ENCODE assay signal across 33 cellular contexts in genomic region chr20:54084727-54085368, GRCh38. TPM values are rescaled to one million over a fixed set of nuclear protein-coding genes. Genes with fewer than 3 reads are reported as not detected.
DNase-seq lines count a peak whose midpoint lies in the region; ATAC-seq, FAIRE-seq and TF ChIP-seq lines count a peak whose summit lies in the region.
"Had no signal": no experiment of that assay in that cellular context is flagged by ENCODE, and none has a peak within 500 bp of the region (broad histone marks: within the 10 kb centered on the region; RNA-seq: fewer than 3 reads in every experiment).

No MANE protein-coding gene starts in this region.

- H3K27me3 ChIP-seq in GM23248 (replicated peaks; ENCODE audit: insufficient read depth) (no peaks in the 10 kb centered on the region), HepG2 (ENCODE audit: control insufficient read depth in 1 of 2, insufficient read depth in 2 of 2, low read length in 2 of 2) (peaks cover 0 to 6% of the 10 kb centered on the region in 2 experiments; a peak in 2 of 5 replicates)
- H3K27me3 ChIP-seq: BLaER1 treated with 17β-estradiol and CSF1 and Interleukin-3, amounts not matched to agents 10 nM and 100 nM; upper lobe of right lung had no signal

- peak in 1 of 2 experiments; percentile 86 for DNase-seq in A549 (ENCODE audit: low read depth in 1 of 2, low spot score in 1 of 2)
- peak; percentile 80 for DNase-seq in GM23248
- DNase-seq in T1000 (lab: John Stamatoyannopoulos, UW): peak; percentile 41
- DNase-seq in HepG2 (ENCODE audit: low spot score): peak; percentile 75
- DNase-seq in kidney tubule cell (ENCODE audit: low spot score): no peak
- no peak for DNase-seq in GM10266 (ENCODE audit: extremely low spot score)
- no peak for DNase-seq in DMS153 treated with DMSO at 0.1 percent for 48 hours (lab: John Stamatoyannopoulos, UW; ENCODE audit: unreplicated experiment)
- no peak for DNase-seq in activated CD8-positive, alpha-beta memory T cell treated with anti-CD3 and anti-CD28 coated beads for 24 hours
- DNase-seq: ACHN; activated CD4-positive, alpha-beta memory T cell treated with anti-CD3 and anti-CD28 coated beads for 36 hours; activated CD4-positive, CD25-positive, alpha-beta regulatory T cell treated with anti-CD3 and anti-CD28 coated beads, Interleukin-2, amount 50 U/mL, for 72 hours; activated CD8-positive, alpha-beta memory T cell treated with anti-CD3 and anti-CD28 coated beads, Interleukin-2, amount 50 U/mL, for 48 hours; anterior cingulate cortex; Caco-2; caudate nucleus; dermis blood vessel endothelial cell; DND-41; IMR-90; left ventricle myocardium inferior; naive thymus-derived CD4-positive, alpha-beta T cell; NCI-H1105 treated with DMSO at 0.1 percent for 48 hours; NCI-H1930; NCI-H526; SJCRH30; substantia nigra; T-helper 1 cell; upper lobe of right lung had no signal

- POLR2A ChIA-PET in A549 (lab: Yijun Ruan, JAX): no interaction called here
- POLR2A ChIA-PET in HepG2 (lab: Yijun Ruan, JAX): interaction anchor here (3.2 kb wide), 1 partner anchor 17 kb away, joined by 16 read pairs; no protein-coding TSS in a partner anchor

- TF ChIP-seq CTCF in A549 (IDR thresholded peaks at IDR 0.05) (no peak), HepG2 (CRISPR knock-in tag; IDR thresholded peaks at IDR 0.05) (no peak), GM10266 (IDR thresholded peaks at IDR 0.05; ENCODE audit: control insufficient read depth, insufficient read depth, low read depth, missing control alignments) (no peak)

- TF ChIP-seq RAD21 in A549 (conservative IDR thresholded peaks at IDR 0.05 in 1 of 2, IDR thresholded peaks at IDR 0.05 in 1 of 2) (no peak), HepG2 (CRISPR knock-in tag; IDR thresholded peaks at IDR 0.05) (no peak)

- in situ Hi-C loops in GM23248 (cut with MboI): no loop called here
- in situ Hi-C loops in HepG2 (cut with HindIII; ENCODE audit: extremely low pct_ligation_motif_present, low pct_unique_long_range_greater_than_20kb): loop anchor here (5.0 kb wide), 1 partner anchor 562 kb away; no protein-coding TSS in a partner anchor

- H3K4me3 ChIP-seq in A549: no peak overlapping the region
- no peak overlapping the region for H3K4me3 ChIP-seq in GM23248
- H3K4me3 ChIP-seq in HepG2 (replicated peaks in 1 of 3; ENCODE audit: insufficient read depth in 1 of 3, low read depth in 2 of 3, low read length in 3 of 3): no peak overlapping the region
- H3K4me3 ChIP-seq: BLaER1 treated with 17β-estradiol and CSF1 and Interleukin-3, amounts not matched to agents 10 nM and 100 nM; GM23338; left ventricle myocardium inferior; SJCRH30; smooth muscle cell; upper lobe of right lung had no signal

- no TSS peak for BruUV-seq in HepG2 (replicated peaks; lab: Mats Ljungman, UMichigan)

- H3F3A ChIP-seq in GM23248 (ENCODE audit: insufficient read depth): peaks cover 51% of the 10 kb centered on the region

- H3K9ac ChIP-seq in GM23248 (no peak overlapping the region), HepG2 (ENCODE audit: insufficient read depth, low read depth, low read length) (no peak overlapping the region)
- H3K9ac ChIP-seq: BLaER1 treated with 17β-estradiol and CSF1 and Interleukin-3, amounts not matched to agents 10 nM and 100 nM had no signal

- H4K20me1 ChIP-seq in GM23248 (ENCODE audit: insufficient read depth) (no peaks in the 10 kb centered on the region), HepG2 (ENCODE audit: insufficient read depth, low read length) (no peaks in the 10 kb centered on the region)
- H4K20me1 ChIP-seq: BLaER1 treated with 17β-estradiol and CSF1 and Interleukin-3, amounts not matched to agents 10 nM and 100 nM had no signal

- H3K79me2 ChIP-seq in GM23248 (ENCODE audit: insufficient read depth): no peaks in the 10 kb centered on the region
- H3K79me2 ChIP-seq in HepG2 (ENCODE audit: insufficient read depth, low read length): no peaks in the 10 kb centered on the region

- intact Hi-C loops in HepG2 (cut with micrococcal nuclease; ENCODE audit: unreplicated experiment): no loop called here

- WGBS in A549 (ENCODE audit: missing lambda C conversion rate): 20% methylated on average over 5 of the region's 5 CpGs
- 33 to 35% methylated on average over 5 of the region's 5 CpGs for WGBS in GM23248 (ENCODE audit: low coverage in 1 of 2, low lambda C conversion rate in 2 of 2, missing lambda C conversion rate in 2 of 2), 2 experiments
- WGBS in HepG2 (ENCODE audit: low lambda C conversion rate): 11% methylated on average over 5 of the region's 5 CpGs

- TF ChIP-seq EP300 in A549 (IDR thresholded peaks at IDR 0.05): peak; percentile 19 to 46; a peak in 1 of 5 replicates
- peak in 1 of 2 experiments; percentile 35; a peak in 1 of 4 replicates for TF ChIP-seq EP300 in HepG2 (IDR thresholded peaks at IDR 0.05; ENCODE audit: low read depth in 2 of 2, low read length in 2 of 2)
- TF ChIP-seq EP300 in HepG2 (CRISPR knock-in tag; IDR thresholded peaks at IDR 0.05; ENCODE audit: borderline replicate concordance): no peak

- no peaks in the 10 kb centered on the region for H3K9me3 ChIP-seq in A549
- H3K9me3 ChIP-seq in GM23248 (ENCODE audit: low read depth): no peaks in the 10 kb centered on the region
- no peaks in the 10 kb centered on the region for H3K9me3 ChIP-seq in HepG2 (ENCODE audit: low read length)
- H3K9me3 ChIP-seq: Caco-2, left ventricle myocardium inferior, SJCRH30, upper lobe of right lung had no signal

- ATAC-seq in A549 (peak; percentile 54 to 88; a peak in 4 of 6 replicates), HepG2 (peak; percentile 87)
- ATAC-seq: activated naive CD4-positive, alpha-beta T cell treated with anti-CD3 and anti-CD28 coated beads, Interleukin-2, amount 50 U/mL, for 72 hours; GM23338; naive thymus-derived CD4-positive, alpha-beta T cell; upper lobe of right lung had no signal

- H3K36me3 ChIP-seq in GM23248 (ENCODE audit: low read depth) (no peaks in the 10 kb centered on the region), HepG2 (replicated peaks in 1 of 2; ENCODE audit: control insufficient read depth in 1 of 2, insufficient read depth in 2 of 2, low read length in 2 of 2) (no peaks in the 10 kb centered on the region)
- H3K36me3 ChIP-seq: BLaER1 treated with 17β-estradiol and CSF1 and Interleukin-3, amounts not matched to agents 10 nM and 100 nM; left ventricle myocardium inferior; SJCRH30; upper lobe of right lung had no signal

- FAIRE-seq in A549 (lab: Jason Lieb, UNC) (no peak), HepG2 (lab: Jason Lieb, UNC) (peak; percentile 53)
- FAIRE-seq: TTC549 had no signal

- peaks cover 55% of the 10 kb centered on the region for H3K4me1 ChIP-seq in A549
- peaks cover 51% of the 10 kb centered on the region for H3K4me1 ChIP-seq in GM23248 (ENCODE audit: insufficient read depth)
- peaks cover 31% of the 10 kb centered on the region for H3K4me1 ChIP-seq in HepG2 (ENCODE audit: insufficient read depth, low read length)
- H3K4me1 ChIP-seq: left ventricle myocardium inferior, upper lobe of right lung had no signal

- CTCF ChIA-PET in A549 (lab: Yijun Ruan, JAX) (interaction anchor here (0.7 to 3.5 kb wide), 6 partner anchors 9 to 145 kb away, joined by 3 to 13 read pairs (median 3); partner anchors contain the start of gene PFDN4), HepG2 (lab: Yijun Ruan, JAX; ENCODE audit: low intra/inter-chr PET ratio, low total read pairs) (no interaction called here)

- H2AFZ ChIP-seq in GM23248: no peak overlapping the region
- no peak overlapping the region for H2AFZ ChIP-seq in HepG2 (ENCODE audit: low read length)
- H2AFZ ChIP-seq: GM23338 had no signal

- peak overlapping the region; percentile 52 to 56; a peak in 5 of 6 replicates for H3K27ac ChIP-seq in A549
- H3K27ac ChIP-seq in GM23248: peak overlapping the region; percentile 95
- no peak overlapping the region for H3K27ac ChIP-seq in HepG2 (ENCODE audit: extremely low read length, insufficient read depth, low read length)
- H3K27ac ChIP-seq: BLaER1 treated with 17β-estradiol and CSF1 and Interleukin-3, amounts not matched to agents 10 nM and 100 nM; left ventricle myocardium inferior; SJCRH30; upper lobe of right lung had no signal

- no peaks in the 10 kb centered on the region for H3K9me2 ChIP-seq in GM23248 (ENCODE audit: insufficient read depth)

- TF ChIP-seq POLR2A in A549 (IDR thresholded peaks at IDR 0.05; ENCODE audit: low read length) (no peak), HepG2 (IDR thresholded peaks at IDR 0.05; ENCODE audit: insufficient read depth in 1 of 2, low read depth in 2 of 2, low read length in 2 of 2) (no peak)

- peak overlapping the region; percentile 34 for H3K4me2 ChIP-seq in A549
- H3K4me2 ChIP-seq in GM23248 (ENCODE audit: unreplicated experiment): peak overlapping the region; percentile 69
- no peak overlapping the region for H3K4me2 ChIP-seq in HepG2 (ENCODE audit: low read depth, low read length)
- H3K4me2 ChIP-seq: BLaER1 treated with 17β-estradiol and CSF1 and Interleukin-3, amounts not matched to agents 10 nM and 100 nM; GM23338; smooth muscle cell had no signal

RNA-seq across cellular contexts. Expression of gene BCAS1, which starts 14.5 kb away (rescaled TPM):
- polyA plus RNA-seq in A549 (2011; rRNA removed): 3.9 and 7.9 TPM in 2 replicates
- 0.96 and 0.98 TPM in 2 replicates for polyA plus RNA-seq in A549 (2012; cell fraction: cytosol; rRNA removed)
- polyA plus RNA-seq in A549 (2012; cell fraction: nucleus; rRNA removed): 0.73 and 1.2 TPM in 2 replicates
- 1.2 to 1.4 TPM (median 1.3 TPM) in 3 replicates for polyA plus RNA-seq in A549 (2017; fragmentation: RNase III; extraction: RNeasy Plus Mini Kit Qiagen cat#74134 plus additional on column Dnase treatment)
- polyA minus RNA-seq in A549 (2011; rRNA and poly(A)+ RNA removed): 3.2 and 3.6 TPM in 2 replicates
- total RNA-seq in GM23248 (2014; rRNA removed; shearing (Covaris generic)): not detected in 2 replicates
- polyA plus RNA-seq in GM23248 (2016; fragmentation: Nextera tagmentation; extraction: Ambion mirVana): 0.38 and 0.41 TPM in 2 replicates
- 0.67 and 0.91 TPM in 2 replicates for total RNA-seq in HepG2 (2016; rRNA removed; fragmentation: Illumina TruSeq; extraction: Trizol)
- 0.09 and 0.10 TPM in 2 replicates for total RNA-seq in HepG2 (2016; cell fraction: cytosol; rRNA removed; fragmentation: Illumina TruSeq; extraction: Trizol; ENCODE audit: low read depth)
- total RNA-seq in HepG2 (2016; cell fraction: insoluble cytoplasmic fraction; rRNA removed; fragmentation: Illumina TruSeq; extraction: Trizol): 0.43 and 1.0 TPM in 2 replicates
- total RNA-seq in HepG2 (2016; cell fraction: membrane; rRNA removed; fragmentation: Illumina TruSeq; extraction: Trizol): 0.17 and 0.28 TPM in 2 replicates
- total RNA-seq in HepG2 (2016; cell fraction: nucleus; rRNA removed; fragmentation: Illumina TruSeq; extraction: Trizol): 0.53 and 0.62 TPM in 2 replicates
- polyA plus RNA-seq in HepG2 (2011; rRNA removed): 0.55 and 0.95 TPM in 2 replicates
- polyA plus RNA-seq in HepG2 (2011; cell fraction: cytosol; rRNA removed): 0.58 and 0.74 TPM in 2 replicates
- polyA plus RNA-seq in HepG2 (2011; cell fraction: nucleus; rRNA removed): 1.00 and 1.0 TPM in 2 replicates
- 0.56 and 1.8 TPM in 2 replicates for polyA plus RNA-seq in HepG2 (2012)
- 0.08 TPM in 1 of 2 replicates, not detected in the other for polyA plus RNA-seq in HepG2 (2016; cell fraction: cytosol; fragmentation: Illumina TruSeq; extraction: Trizol; ENCODE audit: low read depth)
- polyA plus RNA-seq in HepG2 (2016; cell fraction: insoluble cytoplasmic fraction; fragmentation: Illumina TruSeq; extraction: Trizol; ENCODE audit: low read depth): 0.65 and 0.69 TPM in 2 replicates
- polyA plus RNA-seq in HepG2 (2016; cell fraction: membrane; fragmentation: Illumina TruSeq; extraction: Trizol; ENCODE audit: low read depth): 0.12 TPM in 1 of 2 replicates, not detected in the other
- 0.41 and 0.48 TPM in 2 replicates for polyA plus RNA-seq in HepG2 (2016; cell fraction: nucleus; fragmentation: Illumina TruSeq; extraction: Trizol; ENCODE audit: insufficient read depth, low read depth)
- polyA minus RNA-seq in HepG2 (2011; rRNA and poly(A)+ RNA removed; ENCODE audit: low replicate concordance): 0.22 TPM in 1 of 2 replicates, not detected in the other
- 0.59 and 0.62 TPM in 2 replicates for polyA minus RNA-seq in HepG2 (2011; cell fraction: cytosol; rRNA and poly(A)+ RNA removed)
- 2.2 and 2.4 TPM in 2 replicates for polyA minus RNA-seq in HepG2 (2011; cell fraction: nucleus; rRNA and poly(A)+ RNA removed)
- total RNA-seq: activated naive CD4-positive, alpha-beta T cell treated with anti-CD3 and anti-CD28 coated beads, Interleukin-2, amount 50 U/mL, for 72 hours; dermis blood vessel endothelial cell; glomerular endothelial cell; left ventricle myocardium inferior had no signal
- polyA plus RNA-seq: IMR-90 had no signal

Comparison
In these comparisons a context has a peak if more than half of its experiments do, and no peak if none do; other contexts are left out.
1. DNase-seq: peak in GM23248 (single experiment), T1000 (single experiment) and HepG2 (single experiment); none in kidney tubule cell (single experiment), GM10266 (single experiment), DMS153 treated with DMSO at 0.1 percent for 48 hours (single experiment) and activated CD8-positive, alpha-beta memory T cell treated with anti-CD3 and anti-CD28 coated beads for 24 hours (single experiment).
2. Of the 38 proteins assayed by ChIP-seq in both HepG2 and A549: peak only in HepG2: none; only in A549: CEBPB and JUNB; in both: none; in neither: 33; mixed calls (peak in some experiments, not most) for 3.